In genomic region chr1:154328318-154329151, GRCh38 we compare ENCODE assay signal across 1 cellular context.
TF ChIP-seq lines count a peak whose summit lies in the region.

No MANE protein-coding gene starts in this region.

TF ChIP-seq in HEK293, 187 proteins besides CTCF, POLR2A, EP300 and RAD21 (continued from another document):
- no peak for TF ChIP-seq ZNF514 (tag by site-specific recombination; IDR thresholded peaks at IDR 0.05)
- no peak for TF ChIP-seq YY2 (tag by site-specific recombination; IDR thresholded peaks at IDR 0.05)
- no peak for TF ChIP-seq ZNF132 (tag by site-specific recombination; IDR thresholded peaks at IDR 0.05; ENCODE audit: borderline replicate concordance)
- TF ChIP-seq ZNF391 (tag by site-specific recombination; IDR thresholded peaks at IDR 0.05; ENCODE audit: borderline replicate concordance, low read depth), result no peak
- TF ChIP-seq ZEB2 (tag by site-specific recombination; IDR thresholded peaks at IDR 0.05), result no peak
- TF ChIP-seq, protein P1, sequence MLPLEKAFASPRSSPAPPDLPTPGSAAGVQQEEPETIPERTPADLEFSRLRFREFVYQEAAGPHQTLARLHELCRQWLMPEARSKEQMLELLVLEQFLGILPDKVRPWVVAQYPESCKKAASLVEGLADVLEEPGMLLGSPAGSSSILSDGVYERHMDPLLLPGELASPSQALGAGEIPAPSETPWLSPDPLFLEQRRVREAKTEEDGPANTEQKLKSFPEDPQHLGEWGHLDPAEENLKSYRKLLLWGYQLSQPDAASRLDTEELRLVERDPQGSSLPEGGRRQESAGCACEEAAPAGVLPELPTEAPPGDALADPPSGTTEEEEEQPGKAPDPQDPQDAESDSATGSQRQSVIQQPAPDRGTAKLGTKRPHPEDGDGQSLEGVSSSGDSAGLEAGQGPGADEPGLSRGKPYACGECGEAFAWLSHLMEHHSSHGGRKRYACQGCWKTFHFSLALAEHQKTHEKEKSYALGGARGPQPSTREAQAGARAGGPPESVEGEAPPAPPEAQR (tag by site-specific recombination; IDR thresholded peaks at IDR 0.05), result no peak
- TF ChIP-seq REPIN1 (tag by site-specific recombination; IDR thresholded peaks at IDR 0.05; ENCODE audit: low read depth), result no peak
- TF ChIP-seq ZNF174 (tag by site-specific recombination; IDR thresholded peaks at IDR 0.05), result no peak
